Comparison of ENCODE assay signal across 1 cellular context in the genomic region with DNA sequence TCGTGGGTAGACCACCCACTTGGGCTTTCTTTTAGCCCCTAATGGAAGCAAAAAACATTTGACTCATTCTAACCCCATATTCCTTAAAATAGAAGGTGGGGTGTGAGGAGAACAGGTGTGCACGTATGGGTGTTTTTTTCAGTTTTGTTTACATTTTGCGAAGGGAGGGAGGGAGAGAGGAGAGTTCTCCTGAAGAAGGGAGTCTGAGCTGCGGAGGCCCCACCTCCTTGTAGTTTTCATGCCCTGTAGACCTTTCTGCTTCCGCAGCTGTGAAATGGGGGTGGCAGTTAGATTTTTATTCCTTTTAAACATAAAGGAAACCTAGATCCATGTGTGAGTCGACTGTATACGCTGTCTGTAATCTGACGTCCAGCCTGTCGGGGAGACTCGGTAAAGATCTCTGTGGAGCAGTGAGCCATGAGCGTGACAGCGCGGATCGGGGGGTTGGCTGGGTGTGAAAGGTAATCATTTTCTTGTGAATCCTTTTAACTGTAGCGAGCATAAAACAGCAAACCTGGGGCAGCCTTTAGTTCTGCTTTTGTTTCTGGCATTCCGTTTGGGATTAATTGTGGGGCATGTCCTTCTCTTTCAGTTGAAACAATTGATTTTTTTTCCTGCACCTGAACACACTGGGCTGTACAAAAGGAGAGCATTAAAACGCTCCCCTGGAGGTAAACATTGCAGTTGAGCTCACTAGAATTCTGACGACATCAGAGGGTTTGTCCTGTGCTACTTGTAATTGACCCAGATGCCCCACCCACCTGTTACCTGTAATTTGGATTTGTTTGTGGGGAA.
TF ChIP-seq lines count a peak whose summit lies in the region.

No MANE protein-coding gene starts in this region.

TF ChIP-seq in K562, 482 proteins besides CTCF, POLR2A, EP300 and RAD21 (continued from another document):
- TF ChIP-seq, protein P1, sequence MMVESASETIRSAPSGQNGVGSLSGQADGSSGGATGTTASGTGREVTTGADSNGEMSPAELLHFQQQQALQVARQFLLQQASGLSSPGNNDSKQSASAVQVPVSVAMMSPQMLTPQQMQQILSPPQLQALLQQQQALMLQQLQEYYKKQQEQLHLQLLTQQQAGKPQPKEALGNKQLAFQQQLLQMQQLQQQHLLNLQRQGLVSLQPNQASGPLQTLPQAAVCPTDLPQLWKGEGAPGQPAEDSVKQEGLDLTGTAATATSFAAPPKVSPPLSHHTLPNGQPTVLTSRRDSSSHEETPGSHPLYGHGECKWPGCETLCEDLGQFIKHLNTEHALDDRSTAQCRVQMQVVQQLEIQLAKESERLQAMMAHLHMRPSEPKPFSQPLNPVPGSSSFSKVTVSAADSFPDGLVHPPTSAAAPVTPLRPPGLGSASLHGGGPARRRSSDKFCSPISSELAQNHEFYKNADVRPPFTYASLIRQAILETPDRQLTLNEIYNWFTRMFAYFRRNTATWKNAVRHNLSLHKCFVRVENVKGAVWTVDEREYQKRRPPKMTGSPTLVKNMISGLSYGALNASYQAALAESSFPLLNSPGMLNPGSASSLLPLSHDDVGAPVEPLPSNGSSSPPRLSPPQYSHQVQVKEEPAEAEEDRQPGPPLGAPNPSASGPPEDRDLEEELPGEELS (CRISPR knock-in tag; IDR thresholded peaks at IDR 0.05; ENCODE audit: borderline replicate concordance), result peak; percentile 46; the same call in 1 of the 2 replicates
- TF ChIP-seq SIN3A (IDR thresholded peaks at IDR 0.05; ENCODE audit: borderline replicate concordance in 2 of 2, control insufficient read depth in 1 of 2, low read depth in 2 of 2, low read length in 2 of 2), result peak in 1 of 2 experiments; percentile 59; a peak in 1 of 4 replicates
- TF ChIP-seq KLF1 (tag; IDR thresholded peaks at IDR 0.05), result no peak
- TF ChIP-seq, protein P2, sequence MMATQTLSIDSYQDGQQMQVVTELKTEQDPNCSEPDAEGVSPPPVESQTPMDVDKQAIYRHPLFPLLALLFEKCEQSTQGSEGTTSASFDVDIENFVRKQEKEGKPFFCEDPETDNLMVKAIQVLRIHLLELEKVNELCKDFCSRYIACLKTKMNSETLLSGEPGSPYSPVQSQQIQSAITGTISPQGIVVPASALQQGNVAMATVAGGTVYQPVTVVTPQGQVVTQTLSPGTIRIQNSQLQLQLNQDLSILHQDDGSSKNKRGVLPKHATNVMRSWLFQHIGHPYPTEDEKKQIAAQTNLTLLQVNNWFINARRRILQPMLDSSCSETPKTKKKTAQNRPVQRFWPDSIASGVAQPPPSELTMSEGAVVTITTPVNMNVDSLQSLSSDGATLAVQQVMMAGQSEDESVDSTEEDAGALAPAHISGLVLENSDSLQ (IDR thresholded peaks at IDR 0.05), result peak; percentile 34; the same call in 1 of the 2 replicates
- TF ChIP-seq PHF20 (IDR thresholded peaks at IDR 0.05; ENCODE audit: partially characterized antibody), result no peak
- TF ChIP-seq MED1 (CRISPR knock-in tag; IDR thresholded peaks at IDR 0.05; ENCODE audit: borderline replicate concordance), result no peak
- TF ChIP-seq ZNF23 (CRISPR knock-in tag; IDR thresholded peaks at IDR 0.05), result no peak
- no peak for TF ChIP-seq NR3C1 (CRISPR knock-in tag; IDR thresholded peaks at IDR 0.05)
- TF ChIP-seq MEIS2 (IDR thresholded peaks at IDR 0.05; ENCODE audit: partially characterized antibody), result no peak
- TF ChIP-seq, protein P3, sequence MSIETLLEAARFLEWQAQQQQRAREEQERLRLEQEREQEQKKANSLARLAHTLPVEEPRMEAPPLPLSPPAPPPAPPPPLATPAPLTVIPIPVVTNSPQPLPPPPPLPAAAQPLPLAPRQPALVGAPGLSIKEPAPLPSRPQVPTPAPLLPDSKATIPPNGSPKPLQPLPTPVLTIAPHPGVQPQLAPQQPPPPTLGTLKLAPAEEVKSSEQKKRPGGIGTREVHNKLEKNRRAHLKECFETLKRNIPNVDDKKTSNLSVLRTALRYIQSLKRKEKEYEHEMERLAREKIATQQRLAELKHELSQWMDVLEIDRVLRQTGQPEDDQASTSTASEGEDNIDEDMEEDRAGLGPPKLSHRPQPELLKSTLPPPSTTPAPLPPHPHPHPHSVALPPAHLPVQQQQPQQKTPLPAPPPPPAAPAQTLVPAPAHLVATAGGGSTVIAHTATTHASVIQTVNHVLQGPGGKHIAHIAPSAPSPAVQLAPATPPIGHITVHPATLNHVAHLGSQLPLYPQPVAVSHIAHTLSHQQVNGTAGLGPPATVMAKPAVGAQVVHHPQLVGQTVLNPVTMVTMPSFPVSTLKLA (conservative IDR thresholded peaks at IDR 0.05), result peak in 1 of 2 experiments; percentile 32; a peak in 2 of 4 replicates
- TF ChIP-seq ARNT (IDR thresholded peaks at IDR 0.05), result no peak
- no peak for TF ChIP-seq L3MBTL2 (IDR thresholded peaks at IDR 0.05)
- peak; percentile 59; the same call in 1 of the 2 replicates for TF ChIP-seq ZKSCAN8 (CRISPR knock-in tag; IDR thresholded peaks at IDR 0.05)
- TF ChIP-seq RBBP5 (IDR thresholded peaks at IDR 0.05; ENCODE audit: borderline replicate concordance, insufficient read depth, low read length, poor library complexity, severe bottlenecking), result peak; percentile 37
